Comparison of ENCODE assay signal across 29 cellular contexts in genomic region chr17:72562628-72563188, GRCh38.
"Had no signal": no experiment of that assay in that cellular context is flagged by ENCODE, and none has a peak within 500 bp of the region (broad histone marks: within the 10 kb centered on the region; RNA-seq: fewer than 3 reads in every experiment).

No MANE protein-coding gene starts in this region.

- H3K4me3 Mint-ChIP-seq: activated CD4-positive, alpha-beta T cell treated with anti-CD3 and anti-CD28 coated beads for 36 hours; activated naive CD8-positive, alpha-beta T cell; activated T-cell treated with anti-CD3 and anti-CD28 coated beads, Interleukin-2, amount 50 U/mL, for 72 hours; nephron; stimulated activated memory B cell treated with anti-CD40 and anti-IgM and Interleukin-4, amounts not matched to agents 10 μg/mL and 1 μg/mL and 100 μg/mL, for 72 hours; stimulated activated naive CD8-positive, alpha-beta T cell treated with anti-CD3 and anti-CD28 coated beads, Interleukin-15, amount 100 ng/mL, for 72 hours; T-helper 17 cell had no signal

- H3K4me1 ChIP-seq: gastrocnemius medialis, psoas muscle had no signal

- H3K27me3 ChIP-seq: body of pancreas, gastrocnemius medialis, pancreas, upper lobe of left lung had no signal

- DNase-seq: activated CD4-positive, alpha-beta T cell treated with anti-CD3 and anti-CD28 coated beads for 36 hours; activated CD4-positive, alpha-beta T cell treated with anti-CD3 and anti-CD28 coated beads, Interleukin-2, amount 50 U/mL, for 4 hours; activated CD4-positive, CD25-positive, alpha-beta regulatory T cell; activated naive CD4-positive, alpha-beta T cell treated with Interleukin-2 at 50 U/mL for 16 hours; activated T-cell treated with anti-CD3 and anti-CD28 coated beads for 4 hours; activated T-cell treated with anti-CD3 and anti-CD28 coated beads, Interleukin-2, amount 50 U/mL, for 72 hours; anterior cingulate cortex; body of pancreas; dorsolateral prefrontal cortex; effector memory CD4-positive, alpha-beta T cell; gastrocnemius medialis; head of caudate nucleus; hippocampal formation; left cardiac atrium; left ventricle myocardium superior; pancreas; psoas muscle; stimulated activated CD4-positive, alpha-beta T cell treated with anti-CD3 and anti-CD28 coated beads, Interleukin-1b, Interleukin-23, amount 100 ng/mL, for 48 hours; stimulated activated CD4-positive, alpha-beta T cell treated with anti-CD3 and anti-CD28 coated beads, Interleukin-4, amount 100 ng/mL, for 4 hours; stimulated activated CD8-positive, alpha-beta memory T cell treated with anti-CD3 and anti-CD28 coated beads, Interleukin-4, amount 100 ng/mL, for 48 hours; stimulated activated naive CD8-positive, alpha-beta T cell treated with anti-CD3 and anti-CD28 coated beads, Interleukin-15, amount 100 ng/mL, for 72 hours; substantia nigra; T-helper 17 cell; upper lobe of left lung had no signal

- H3K27ac ChIP-seq: body of pancreas, coronary artery, dorsolateral prefrontal cortex, gastrocnemius medialis, pancreas, psoas muscle, upper lobe of left lung had no signal

- H3K4me3 ChIP-seq: body of pancreas, coronary artery, dorsolateral prefrontal cortex, gastrocnemius medialis, pancreas, psoas muscle, smooth muscle cell, upper lobe of left lung had no signal

- H3K9me3 Mint-ChIP-seq: activated T-cell treated with anti-CD3 and anti-CD28 coated beads, Interleukin-2, amount 50 U/mL, for 72 hours; nephron; stimulated activated memory B cell treated with anti-CD40 and anti-IgM and Interleukin-4, amounts not matched to agents 10 μg/mL and 1 μg/mL and 100 μg/mL, for 72 hours; stimulated activated naive CD8-positive, alpha-beta T cell treated with anti-CD3 and anti-CD28 coated beads, Interleukin-15, amount 100 ng/mL, for 72 hours had no signal

- H3K9me3 ChIP-seq: body of pancreas, gastrocnemius medialis, pancreas, psoas muscle, upper lobe of left lung had no signal

- H3K27me3 Mint-ChIP-seq: activated CD4-positive, alpha-beta T cell treated with anti-CD3 and anti-CD28 coated beads for 36 hours; activated naive CD8-positive, alpha-beta T cell; stimulated activated naive CD8-positive, alpha-beta T cell treated with anti-CD3 and anti-CD28 coated beads, Interleukin-15, amount 100 ng/mL, for 72 hours; T-helper 17 cell had no signal

- H3K36me3 ChIP-seq: gastrocnemius medialis, pancreas, upper lobe of left lung had no signal

- H3K27ac Mint-ChIP-seq: activated CD4-positive, alpha-beta T cell treated with anti-CD3 and anti-CD28 coated beads for 36 hours; activated naive CD8-positive, alpha-beta T cell; activated T-cell treated with anti-CD3 and anti-CD28 coated beads, Interleukin-2, amount 50 U/mL, for 72 hours; nephron; stimulated activated memory B cell treated with anti-CD40 and anti-IgM and Interleukin-4, amounts not matched to agents 10 μg/mL and 1 μg/mL and 100 μg/mL, for 72 hours; stimulated activated naive CD8-positive, alpha-beta T cell treated with anti-CD3 and anti-CD28 coated beads, Interleukin-15, amount 100 ng/mL, for 72 hours; T-helper 17 cell had no signal

- H3K36me3 Mint-ChIP-seq: activated naive CD8-positive, alpha-beta T cell; stimulated activated memory B cell treated with anti-CD40 and anti-IgM and Interleukin-4, amounts not matched to agents 10 μg/mL and 1 μg/mL and 100 μg/mL, for 72 hours had no signal

- H3K4me1 Mint-ChIP-seq: nephron; stimulated activated naive CD8-positive, alpha-beta T cell treated with anti-CD3 and anti-CD28 coated beads, Interleukin-15, amount 100 ng/mL, for 72 hours had no signal
